12 cellular contexts compared by ENCODE assay signal in genomic region chr19:6238256-6238642, GRCh38. TPM values are rescaled to one million over a fixed set of nuclear protein-coding genes. Genes with fewer than 3 reads are reported as not detected.
DNase-seq lines count a peak whose midpoint lies in the region; ATAC-seq and TF ChIP-seq lines count a peak whose summit lies in the region.
"Had no signal": no experiment of that assay in that cellular context is flagged by ENCODE, and none has a peak within 500 bp of the region (broad histone marks: within the 10 kb centered on the region; RNA-seq: fewer than 3 reads in every experiment).

No MANE protein-coding gene starts in this region.

- peaks cover 41% of the 10 kb centered on the region for H3K4me1 Mint-ChIP-seq in activated CD8-positive, alpha-beta T cell treated with anti-CD3 and anti-CD28 coated beads for 36 hours (ENCODE audit: low read depth)
- H3K4me1 Mint-ChIP-seq in glutamatergic neuron (ENCODE audit: low read depth, unreplicated experiment) = peaks cover 58% of the 10 kb centered on the region

- DNase-seq in activated T-cell treated with anti-CD3 and anti-CD28 coated beads for 48 hours (ENCODE audit: low read depth) (peak; percentile 27), glutamatergic neuron (no peak), thoracic aorta (ENCODE audit: low spot score) (no peak), HCEC 1CT (no peak), NCI-H187 (lab: John Stamatoyannopoulos, UW) (no peak)
- DNase-seq in activated T-cell treated with anti-CD3 and anti-CD28 coated beads, Interleukin-2, amount 50 U/mL, for 1 hour = no peak
- peak; percentile 28 for DNase-seq in activated CD8-positive, alpha-beta T cell treated with anti-CD3 and anti-CD28 coated beads for 36 hours
- DNase-seq: activated naive CD4-positive, alpha-beta T cell; foreskin keratinocyte; NCI-H1930 had no signal

- H3K27me3 ChIP-seq in thoracic aorta (replicated peaks; ENCODE audit: insufficient read depth) = no peaks in the 10 kb centered on the region
- H3K27me3 ChIP-seq: foreskin keratinocyte, SJCRH30 had no signal

- ATAC-seq in activated CD8-positive, alpha-beta T cell treated with anti-CD3 and anti-CD28 coated beads for 36 hours = peak; percentile 51
- ATAC-seq in thoracic aorta (ENCODE audit: insufficient number of reproducible peaks, low FRiP score, low read depth) = no peak
- ATAC-seq in GM18502 (IDR thresholded peaks at IDR 0.05; ENCODE audit: poor library complexity, unreplicated experiment) = no peak

- peaks cover 3% of the 10 kb centered on the region for H3K36me3 Mint-ChIP-seq in activated CD8-positive, alpha-beta T cell treated with anti-CD3 and anti-CD28 coated beads for 36 hours (ENCODE audit: low read depth)
- no peaks in the 10 kb centered on the region for H3K36me3 Mint-ChIP-seq in glutamatergic neuron (ENCODE audit: unreplicated experiment)

- H3K27ac ChIP-seq in thoracic aorta = peak overlapping the region; percentile 78 to 79
- H3K27ac ChIP-seq: foreskin keratinocyte, SJCRH30 had no signal

- POLR2A ChIA-PET in activated CD8-positive, alpha-beta T cell treated with anti-CD3 and anti-CD28 coated beads for 36 hours (lab: Charles Lee) = interaction anchor here (1.1 kb wide), 1 partner anchor 133 kb away, joined by 3 read pairs; no protein-coding TSS in a partner anchor

- peaks cover 33 to 64% of the 10 kb centered on the region in 2 donors for H3K4me1 ChIP-seq in thoracic aorta (ENCODE audit: control insufficient read depth in 1 of 2, low read depth in 2 of 2)

- H3K27ac Mint-ChIP-seq in activated CD8-positive, alpha-beta T cell treated with anti-CD3 and anti-CD28 coated beads for 36 hours = peak overlapping the region; percentile 71
- peak overlapping the region; percentile 52 for H3K27ac Mint-ChIP-seq in glutamatergic neuron (ENCODE audit: unreplicated experiment)

- intact Hi-C loops in activated CD8-positive, alpha-beta T cell treated with anti-CD3 and anti-CD28 coated beads for 36 hours (cut with micrococcal nuclease) = no loop called here

- no peaks in the 10 kb centered on the region for H3K9me3 Mint-ChIP-seq in activated CD8-positive, alpha-beta T cell treated with anti-CD3 and anti-CD28 coated beads for 36 hours
- H3K9me3 Mint-ChIP-seq in glutamatergic neuron (ENCODE audit: unreplicated experiment) = peaks cover 15% of the 10 kb centered on the region

- peak overlapping the region; percentile 44 for H3K4me3 ChIP-seq in thoracic aorta
- H3K4me3 ChIP-seq: SJCRH30 had no signal

- H3K27me3 Mint-ChIP-seq in activated CD8-positive, alpha-beta T cell treated with anti-CD3 and anti-CD28 coated beads for 36 hours = no peaks in the 10 kb centered on the region
- H3K27me3 Mint-ChIP-seq in glutamatergic neuron (ENCODE audit: unreplicated experiment) = peaks cover 15% of the 10 kb centered on the region

- no peak for TF ChIP-seq CTCF in activated CD8-positive, alpha-beta T cell treated with anti-CD3 and anti-CD28 coated beads for 36 hours (IDR thresholded peaks at IDR 0.05)
- TF ChIP-seq CTCF in glutamatergic neuron (IDR thresholded peaks at IDR 0.05; ENCODE audit: partially characterized antibody, unreplicated experiment) = no peak
- TF ChIP-seq CTCF in thoracic aorta (IDR thresholded peaks at IDR 0.05) = no peak

- H3K4me3 Mint-ChIP-seq in activated CD8-positive, alpha-beta T cell treated with anti-CD3 and anti-CD28 coated beads for 36 hours = no peak overlapping the region
- H3K4me3 Mint-ChIP-seq in glutamatergic neuron (ENCODE audit: unreplicated experiment) = peak overlapping the region; percentile 32

- no peaks in the 10 kb centered on the region for H3K36me3 ChIP-seq in thoracic aorta
- H3K36me3 ChIP-seq: SJCRH30 had no signal

- CTCF ChIA-PET in activated CD8-positive, alpha-beta T cell treated with anti-CD3 and anti-CD28 coated beads for 36 hours (lab: Charles Lee) = interaction anchor here (1.2 to 2.4 kb wide), 2 partner anchors 20 to 61 kb away, joined by 4 to 9 read pairs; no protein-coding TSS in a partner anchor

- no peaks in the 10 kb centered on the region for H3K9me3 ChIP-seq in thoracic aorta
- H3K9me3 ChIP-seq: SJCRH30 had no signal

RNA-seq across cellular contexts. Expression of gene MLLT1, which starts 41.5 kb away (rescaled TPM):
- 10 to 100 TPM; 41.4 to 44.6 TPM for total RNA-seq in activated CD8-positive, alpha-beta T cell treated with anti-CD3 and anti-CD28 coated beads for 36 hours
- total RNA-seq in glutamatergic neuron (ENCODE audit: unreplicated experiment) (52.9 TPM), thoracic aorta (10 to 100 TPM; 23.0 to 31.4 TPM)

Comparison
In these comparisons a context has a peak if more than half of its experiments do, and no peak if none do; other contexts are left out.
1. DNase-seq: peak in activated T-cell treated with anti-CD3 and anti-CD28 coated beads for 48 hours (single experiment) and activated CD8-positive, alpha-beta T cell treated with anti-CD3 and anti-CD28 coated beads for 36 hours (single experiment); none in activated T-cell treated with anti-CD3 and anti-CD28 coated beads, Interleukin-2, amount 50 U/mL, for 1 hour (single experiment), glutamatergic neuron (single experiment), thoracic aorta (single experiment), HCEC 1CT (single experiment) and NCI-H187 (0 of 2).